ENCODE assay signal across 13 cellular contexts in the genomic region with DNA sequence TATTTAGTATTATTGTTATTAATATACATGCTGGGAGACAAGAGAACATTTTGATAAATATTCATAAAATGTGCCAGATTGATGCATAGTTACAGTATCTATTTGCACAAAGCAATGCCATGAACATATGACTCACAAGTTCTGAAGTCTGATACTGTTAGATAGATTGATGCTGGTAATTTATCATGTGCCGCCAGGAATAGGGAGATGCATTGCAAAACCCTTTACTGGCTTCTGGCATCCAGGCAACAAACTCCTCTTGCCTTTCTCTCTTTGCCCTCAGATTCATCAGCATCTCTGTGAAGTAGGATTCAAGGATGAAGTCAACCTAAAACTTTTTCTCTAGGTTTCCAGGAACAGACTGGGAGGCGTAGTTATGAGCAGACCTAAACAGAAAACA.
"Had no signal": no experiment of that assay in that cellular context is flagged by ENCODE, and none has a peak within 500 bp of the region (broad histone marks: within the 10 kb centered on the region; RNA-seq: fewer than 3 reads in every experiment).

No MANE protein-coding gene starts in this region.

- H3K36me3 ChIP-seq: gastrocnemius medialis, lower lobe of right lung, right lobe of liver, upper lobe of left lung had no signal

- ATAC-seq: activated naive CD8-positive, alpha-beta T cell treated with anti-CD3 and anti-CD28 coated beads, Interleukin-2, amount 50 U/mL, for 24 hours; gastrocnemius medialis; lower lobe of right lung; right lobe of liver; stimulated activated naive CD8-positive, alpha-beta T cell treated with anti-CD3 and anti-CD28 coated beads, Interleukin-15, Interleukin-2, amounts not matched to agents 100 U/mL and 50 U/mL, for 24 hours; T-helper 17 cell had no signal

- H3K27ac ChIP-seq: gastrocnemius medialis, lower lobe of right lung, right lobe of liver, upper lobe of left lung had no signal

- H3K9me3 ChIP-seq: gastrocnemius medialis, lower lobe of right lung, right lobe of liver, upper lobe of left lung had no signal

- H3K27me3 ChIP-seq: gastrocnemius medialis, right lobe of liver, upper lobe of left lung had no signal

- DNase-seq: activated B cell treated with CpG ODN at 0.5 μM for 24 hours; activated CD4-positive, alpha-beta T cell treated with anti-CD3 and anti-CD28 coated beads, Interleukin-2, amount 10 ng/mL, durations not matched to agents 24 days and 14 days; activated naive CD4-positive, alpha-beta T cell treated with Interleukin-2 at 50 U/mL for 16 hours; activated naive CD8-positive, alpha-beta T cell treated with anti-CD3 and anti-CD28 coated beads, Interleukin-2, amount 50 U/mL, for 24 hours; dermis blood vessel endothelial cell; erythroblast; gastrocnemius medialis; lower lobe of right lung; right lobe of liver; stimulated activated CD4-positive, alpha-beta T cell treated with anti-CD3 and anti-CD28 coated beads, Interleukin-12 subunit alpha, Interleukin-12 subunit beta, amount 100 ng/mL, for 4 hours; stimulated activated naive CD8-positive, alpha-beta T cell treated with anti-CD3 and anti-CD28 coated beads, Interleukin-15, Interleukin-2, amounts not matched to agents 100 U/mL and 50 U/mL, for 24 hours; T-helper 17 cell; upper lobe of left lung had no signal

- H3K4me3 ChIP-seq: gastrocnemius medialis, lower lobe of right lung, right lobe of liver, upper lobe of left lung had no signal

- H3K4me1 ChIP-seq: lower lobe of right lung, right lobe of liver, upper lobe of left lung had no signal
